In the genomic region with DNA sequence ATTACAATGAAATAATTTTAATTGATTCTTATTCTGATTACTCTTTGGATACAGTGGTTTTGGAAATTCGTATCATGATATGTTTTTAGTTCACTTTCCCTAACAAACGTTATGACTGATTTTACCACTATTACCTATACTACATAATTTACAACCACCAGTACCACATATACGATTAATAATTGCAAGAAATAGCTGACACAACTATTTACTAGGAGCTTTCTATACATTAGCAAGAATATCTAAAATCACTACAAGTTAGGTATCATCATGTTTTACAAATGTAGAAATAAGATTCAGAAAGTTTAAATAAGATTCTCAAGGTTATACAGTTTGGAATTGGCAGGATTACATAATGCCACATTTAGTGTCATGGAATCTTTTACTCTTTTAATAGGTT, we compare ENCODE assay signal across 9 cellular contexts.
"Had no signal": no experiment of that assay in that cellular context is flagged by ENCODE, and none has a peak within 500 bp of the region (broad histone marks: within the 10 kb centered on the region; RNA-seq: fewer than 3 reads in every experiment).

No MANE protein-coding gene starts in this region.

- H3K9ac ChIP-seq: GM23248 had no signal

- DNase-seq: GM23248, GOT3, H7, HFFc6, KG1 had no signal

- H3K27ac Mint-ChIP-seq: HFFc6, IgD-negative memory B cell had no signal

- ATAC-seq: HCT116 had no signal

- H3K27ac ChIP-seq: GM23248, HL-60 had no signal

- H3K9me3 ChIP-seq: HAP-1 had no signal

- H3K4me1 ChIP-seq: HAP-1 had no signal

- H2AFZ ChIP-seq: GM23248 had no signal

- H3K36me3 ChIP-seq: HAP-1 had no signal

- H3K4me3 ChIP-seq: GM23248, HAP-1 had no signal

- H3K36me3 Mint-ChIP-seq: IgD-negative memory B cell had no signal

- H3K27me3 Mint-ChIP-seq: IgD-negative memory B cell had no signal

- H3K4me1 Mint-ChIP-seq: IgD-negative memory B cell had no signal

- H3K4me3 Mint-ChIP-seq: HFFc6, IgD-negative memory B cell had no signal
